39 cellular contexts compared by ENCODE assay signal in the genomic region with DNA sequence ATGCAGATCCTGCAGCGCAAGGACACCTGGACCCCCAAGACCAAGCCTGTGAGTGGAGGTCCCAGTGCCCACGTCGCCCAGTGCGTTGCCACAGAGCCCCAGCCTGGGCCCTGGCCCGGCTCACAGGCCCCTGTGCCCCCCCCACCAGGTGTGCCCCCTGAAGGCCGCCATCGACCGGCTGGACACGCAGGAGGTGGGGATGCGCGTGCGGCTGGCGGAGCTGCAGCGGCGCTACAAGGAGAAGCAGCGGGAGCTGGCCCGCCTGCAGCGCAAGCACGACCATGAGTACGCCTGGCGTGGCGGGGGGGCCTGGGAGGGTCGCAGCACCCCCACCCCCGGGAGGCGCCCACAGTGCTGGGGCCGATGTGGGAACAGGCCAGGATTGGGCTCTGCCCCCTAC. TPM values are rescaled to one million over a fixed set of nuclear protein-coding genes. Genes with fewer than 3 reads are reported as not detected.
"Had no signal": no experiment of that assay in that cellular context is flagged by ENCODE, and none has a peak within 500 bp of the region (broad histone marks: within the 10 kb centered on the region; RNA-seq: fewer than 3 reads in every experiment).

No MANE protein-coding gene starts in this region.

- H3K27ac ChIP-seq: ascending aorta, cardiac muscle cell, VCaP had no signal

- H3K36me3 ChIP-seq: cardiac muscle cell had no signal

- H3K9me3 Mint-ChIP-seq: activated B cell treated with CpG ODN at 0.5 μM for 24 hours; activated CD4-positive, alpha-beta memory T cell treated with anti-CD3 and anti-CD28 coated beads for 36 hours; activated CD4-positive, alpha-beta T cell treated with anti-CD3 and anti-CD28 coated beads, Interleukin-2, amount 10 ng/mL, durations not matched to agents 24 days and 14 days; activated CD8-positive, alpha-beta T cell treated with anti-CD3 and anti-CD28 coated beads for 36 hours; activated naive CD4-positive, alpha-beta T cell treated with anti-CD3 and anti-CD28 coated beads, Interleukin-2, amount 10 ng/mL, durations not matched to agents 7 days and 5 days; activated naive CD4-positive, alpha-beta T cell treated with anti-CD3 and anti-CD28 coated beads, Interleukin-2, amount 50 U/mL, for 24 hours; activated naive CD8-positive, alpha-beta T cell treated with anti-CD3 and anti-CD28 coated beads, Interleukin-2, amount 10 ng/mL, durations not matched to agents 7 days and 5 days; activated naive CD8-positive, alpha-beta T cell treated with anti-CD3 and anti-CD28 coated beads, Interleukin-2, amount 50 U/mL, for 24 hours; activated T-cell treated with anti-CD3 and anti-CD28 coated beads, Interleukin-2, amount 50 U/mL, for 4 hours; activated T-cell treated with anti-CD3 and anti-CD28 coated beads, Interleukin-2, amount 50 U/mL, for 72 hours; activated T-helper 1 cell treated with anti-CD3 and anti-CD28 coated beads, Interleukin-12 subunit alpha, Interleukin-12 subunit beta, Interleukin-2, Interleukin-4 antibody, amounts not matched to agents 30 ng/mL and 10 ng/mL and 1 ng/mL, durations not matched to agents 14 hours and 24 hours and 36 hours; activated T-helper 17 cell treated with anti-CD3 and anti-CD28 coated beads, Interleukin-2, amount 50 U/mL, for 72 hours; brain; central memory CD8-positive, alpha-beta T cell; T-helper 1 cell treated with Interleukin-12 subunit alpha and Interleukin-12 subunit beta and Interleukin-4 antibody, amounts not matched to agents 30 μg/mL and 1 μg/mL, for 36 hours; T-helper 2 cell treated with Interferon-gamma antibody and Interleukin-4, amounts not matched to agents 5 μg/mL and 100 μg/mL, for 36 hours had no signal

- H3K36me3 Mint-ChIP-seq: activated CD4-positive, alpha-beta memory T cell treated with anti-CD3 and anti-CD28 coated beads for 36 hours; activated naive CD4-positive, alpha-beta T cell treated with anti-CD3 and anti-CD28 coated beads, Interleukin-2, amount 10 ng/mL, durations not matched to agents 7 days and 5 days; activated naive CD4-positive, alpha-beta T cell treated with anti-CD3 and anti-CD28 coated beads, Interleukin-2, amount 50 U/mL, for 24 hours; activated naive CD8-positive, alpha-beta T cell; activated naive CD8-positive, alpha-beta T cell treated with anti-CD3 and anti-CD28 coated beads, Interleukin-2, amount 10 ng/mL, durations not matched to agents 7 days and 5 days had no signal

- H3K27me3 Mint-ChIP-seq: activated CD4-positive, alpha-beta memory T cell treated with anti-CD3 and anti-CD28 coated beads for 36 hours; activated CD4-positive, alpha-beta T cell treated with anti-CD3 and anti-CD28 coated beads, Interleukin-2, amount 10 ng/mL, durations not matched to agents 24 days and 14 days; activated CD8-positive, alpha-beta T cell treated with anti-CD3 and anti-CD28 coated beads for 36 hours; activated naive CD4-positive, alpha-beta T cell treated with anti-CD3 and anti-CD28 coated beads, Interleukin-2, amount 50 U/mL, for 24 hours; activated naive CD8-positive, alpha-beta T cell; activated naive CD8-positive, alpha-beta T cell treated with anti-CD3 and anti-CD28 coated beads, Interleukin-2, amount 10 ng/mL, durations not matched to agents 7 days and 5 days; activated naive CD8-positive, alpha-beta T cell treated with anti-CD3 and anti-CD28 coated beads, Interleukin-2, amount 50 U/mL, for 24 hours; activated T-helper 17 cell treated with anti-CD3 and anti-CD28 coated beads, Interleukin-2, amount 50 U/mL, for 72 hours; brain had no signal

- H3K9me3 ChIP-seq: ascending aorta had no signal

- H3K27ac Mint-ChIP-seq: activated B cell treated with CpG ODN at 0.5 μM for 24 hours; activated CD4-positive, alpha-beta memory T cell treated with anti-CD3 and anti-CD28 coated beads for 36 hours; activated CD4-positive, alpha-beta T cell treated with anti-CD3 and anti-CD28 coated beads, Interleukin-2, amount 10 ng/mL, durations not matched to agents 24 days and 14 days; activated CD8-positive, alpha-beta T cell treated with anti-CD3 and anti-CD28 coated beads for 36 hours; activated naive CD4-positive, alpha-beta T cell treated with anti-CD3 and anti-CD28 coated beads, Interleukin-2, amount 10 ng/mL, durations not matched to agents 7 days and 5 days; activated naive CD4-positive, alpha-beta T cell treated with anti-CD3 and anti-CD28 coated beads, Interleukin-2, amount 50 U/mL, for 24 hours; activated naive CD8-positive, alpha-beta T cell; activated naive CD8-positive, alpha-beta T cell treated with anti-CD3 and anti-CD28 coated beads, Interleukin-2, amount 10 ng/mL, durations not matched to agents 7 days and 5 days; activated naive CD8-positive, alpha-beta T cell treated with anti-CD3 and anti-CD28 coated beads, Interleukin-2, amount 50 U/mL, for 24 hours; activated T-cell treated with anti-CD3 and anti-CD28 coated beads, Interleukin-2, amount 50 U/mL, for 72 hours; activated T-helper 1 cell treated with anti-CD3 and anti-CD28 coated beads, Interleukin-12 subunit alpha, Interleukin-12 subunit beta, Interleukin-2, Interleukin-4 antibody, amounts not matched to agents 30 ng/mL and 10 ng/mL and 1 ng/mL, durations not matched to agents 14 hours and 24 hours and 36 hours; activated T-helper 17 cell treated with anti-CD3 and anti-CD28 coated beads, Interleukin-2, amount 50 U/mL, for 72 hours; brain; T-helper 1 cell treated with Interleukin-12 subunit alpha and Interleukin-12 subunit beta and Interleukin-4 antibody, amounts not matched to agents 30 μg/mL and 1 μg/mL, for 36 hours; T-helper 2 cell treated with Interferon-gamma antibody and Interleukin-4, amounts not matched to agents 5 μg/mL and 100 μg/mL, for 36 hours had no signal

- H3K4me1 ChIP-seq: ascending aorta had no signal

- FAIRE-seq: bronchial epithelial cell, TTC549 had no signal

- H3K4me3 Mint-ChIP-seq: activated B cell treated with CpG ODN at 0.5 μM for 24 hours; activated CD4-positive, alpha-beta memory T cell treated with anti-CD3 and anti-CD28 coated beads for 36 hours; activated CD4-positive, alpha-beta T cell treated with anti-CD3 and anti-CD28 coated beads, Interleukin-2, amount 10 ng/mL, durations not matched to agents 24 days and 14 days; activated CD8-positive, alpha-beta T cell treated with anti-CD3 and anti-CD28 coated beads for 36 hours; activated naive CD4-positive, alpha-beta T cell treated with anti-CD3 and anti-CD28 coated beads, Interleukin-2, amount 10 ng/mL, durations not matched to agents 7 days and 5 days; activated naive CD4-positive, alpha-beta T cell treated with anti-CD3 and anti-CD28 coated beads, Interleukin-2, amount 50 U/mL, for 24 hours; activated naive CD8-positive, alpha-beta T cell; activated naive CD8-positive, alpha-beta T cell treated with anti-CD3 and anti-CD28 coated beads, Interleukin-2, amount 10 ng/mL, durations not matched to agents 7 days and 5 days; activated naive CD8-positive, alpha-beta T cell treated with anti-CD3 and anti-CD28 coated beads, Interleukin-2, amount 50 U/mL, for 24 hours; activated T-cell treated with anti-CD3 and anti-CD28 coated beads, Interleukin-2, amount 50 U/mL, for 4 hours; activated T-cell treated with anti-CD3 and anti-CD28 coated beads, Interleukin-2, amount 50 U/mL, for 72 hours; activated T-helper 1 cell treated with anti-CD3 and anti-CD28 coated beads, Interleukin-12 subunit alpha, Interleukin-12 subunit beta, Interleukin-2, Interleukin-4 antibody, amounts not matched to agents 30 ng/mL and 10 ng/mL and 1 ng/mL, durations not matched to agents 14 hours and 24 hours and 36 hours; activated T-helper 17 cell treated with anti-CD3 and anti-CD28 coated beads, Interleukin-2, amount 50 U/mL, for 72 hours; brain; central memory CD8-positive, alpha-beta T cell; T-helper 1 cell treated with Interleukin-12 subunit alpha and Interleukin-12 subunit beta and Interleukin-4 antibody, amounts not matched to agents 30 μg/mL and 1 μg/mL, for 36 hours; T-helper 2 cell treated with Interferon-gamma antibody and Interleukin-4, amounts not matched to agents 5 μg/mL and 100 μg/mL, for 36 hours had no signal

- ATAC-seq: activated CD8-positive, alpha-beta T cell treated with anti-CD3 and anti-CD28 coated beads for 36 hours; activated naive CD8-positive, alpha-beta T cell treated with anti-CD3 and anti-CD28 coated beads, Interleukin-2, amount 50 U/mL, for 24 hours; activated T-cell treated with anti-CD3 and anti-CD28 coated beads, Interleukin-2, amount 50 U/mL, for 4 hours; activated T-cell treated with anti-CD3 and anti-CD28 coated beads, Interleukin-2, amount 50 U/mL, for 72 hours; activated T-helper 17 cell treated with anti-CD3 and anti-CD28 coated beads, Interleukin-2, amount 50 U/mL, for 72 hours had no signal

- DNase-seq: activated B cell treated with CpG ODN at 0.5 μM for 24 hours; activated CD4-positive, alpha-beta memory T cell treated with anti-CD3 and anti-CD28 coated beads for 36 hours; activated CD4-positive, alpha-beta T cell treated with anti-CD3 and anti-CD28 coated beads for 4 hours; activated CD4-positive, alpha-beta T cell treated with anti-CD3 and anti-CD28 coated beads, Interleukin-2, amount 10 ng/mL, durations not matched to agents 24 days and 14 days; activated CD4-positive, alpha-beta T cell treated with anti-CD3 and anti-CD28 coated beads, Interleukin-2, amount 50 U/mL, for 1 hour; activated CD4-positive, alpha-beta T cell treated with anti-CD3 and anti-CD28 coated beads, Interleukin-2, amount 50 U/mL, for 4 hours; activated CD4-positive, CD25-positive, alpha-beta regulatory T cell treated with anti-CD3 and anti-CD28 coated beads, Interleukin-2, amount 50 U/mL, for 72 hours; activated CD8-positive, alpha-beta memory T cell treated with anti-CD3 and anti-CD28 coated beads, Interleukin-2, amount 50 U/mL, for 4 hours; activated CD8-positive, alpha-beta T cell treated with anti-CD3 and anti-CD28 coated beads for 36 hours; activated effector memory CD4-positive, alpha-beta T cell treated with anti-CD3 and anti-CD28 coated beads, Interleukin-2, amount 50 U/mL, for 16 hours; activated gamma-delta T cell treated with Interleukin-2 at 50 U/mL for 16 hours; activated naive CD4-positive, alpha-beta T cell; activated naive CD4-positive, alpha-beta T cell treated with anti-CD3 and anti-CD28 coated beads, Interleukin-2, amount 10 ng/mL, durations not matched to agents 7 days and 5 days; activated naive CD8-positive, alpha-beta T cell treated with anti-CD3 and anti-CD28 coated beads, Interleukin-2, amount 10 ng/mL, durations not matched to agents 7 days and 5 days; activated naive CD8-positive, alpha-beta T cell treated with anti-CD3 and anti-CD28 coated beads, Interleukin-2, amount 50 U/mL, for 24 hours; activated T-cell treated with anti-CD3 and anti-CD28 coated beads for 4 hours; activated T-cell treated with anti-CD3 and anti-CD28 coated beads, Interleukin-2, amount 50 U/mL, for 1 hour; activated T-cell treated with anti-CD3 and anti-CD28 coated beads, Interleukin-2, amount 50 U/mL, for 4 hours; activated T-cell treated with anti-CD3 and anti-CD28 coated beads, Interleukin-2, amount 50 U/mL, for 72 hours; amygdala; anterior cingulate cortex; caudate nucleus; cerebellar nuclear complex; T-helper 2 cell; T-helper 9 cell had no signal

- H3K4me3 ChIP-seq: ascending aorta, cardiac muscle cell had no signal

- H3K27me3 ChIP-seq: ascending aorta, cardiac muscle cell had no signal

RNA-seq across cellular contexts. Expression of a gene that starts 56.6 kb away (rescaled TPM):
- total RNA-seq: activated CD4-positive, alpha-beta T cell treated with anti-CD3 and anti-CD28 coated beads, Interleukin-2, amount 10 ng/mL, durations not matched to agents 24 days and 14 days; activated CD8-positive, alpha-beta memory T cell treated with anti-CD3 and anti-CD28 coated beads for 36 hours had no signal
